1 cellular context compared by ENCODE assay signal in the genomic region with DNA sequence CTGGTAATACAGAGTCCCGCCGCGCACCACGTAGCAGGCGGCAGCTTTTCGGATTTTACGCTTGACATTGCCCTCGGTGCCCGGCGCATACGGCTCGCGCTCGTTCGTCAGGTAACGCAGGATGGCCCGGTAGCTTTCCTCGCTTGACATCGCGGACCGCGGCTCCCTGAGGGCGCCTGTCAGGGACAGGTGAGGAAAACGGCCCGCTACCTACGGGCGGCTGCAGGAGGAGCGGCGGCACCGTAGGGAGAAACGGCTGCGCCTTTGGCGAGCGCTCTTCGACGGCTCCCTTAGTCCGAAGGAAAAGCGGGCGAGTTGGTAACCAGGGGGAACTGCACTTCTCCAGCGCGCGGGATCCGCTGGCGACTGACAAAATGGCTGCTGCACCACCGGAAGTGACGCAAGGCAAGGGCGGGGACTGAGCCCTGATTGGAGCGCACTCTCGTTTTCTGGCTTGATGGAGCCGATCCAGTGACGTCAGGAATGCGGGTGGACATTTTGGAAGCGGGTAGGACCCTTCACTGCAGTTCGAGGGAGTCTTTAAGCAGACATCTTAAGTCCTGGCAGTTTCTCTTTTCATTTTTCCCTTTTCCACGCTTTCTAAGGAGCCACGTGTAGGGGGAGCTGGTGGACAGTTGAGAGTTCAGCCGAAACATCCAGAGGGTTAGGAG.
TF ChIP-seq lines count a peak whose summit lies in the region.

A gene with protein sequence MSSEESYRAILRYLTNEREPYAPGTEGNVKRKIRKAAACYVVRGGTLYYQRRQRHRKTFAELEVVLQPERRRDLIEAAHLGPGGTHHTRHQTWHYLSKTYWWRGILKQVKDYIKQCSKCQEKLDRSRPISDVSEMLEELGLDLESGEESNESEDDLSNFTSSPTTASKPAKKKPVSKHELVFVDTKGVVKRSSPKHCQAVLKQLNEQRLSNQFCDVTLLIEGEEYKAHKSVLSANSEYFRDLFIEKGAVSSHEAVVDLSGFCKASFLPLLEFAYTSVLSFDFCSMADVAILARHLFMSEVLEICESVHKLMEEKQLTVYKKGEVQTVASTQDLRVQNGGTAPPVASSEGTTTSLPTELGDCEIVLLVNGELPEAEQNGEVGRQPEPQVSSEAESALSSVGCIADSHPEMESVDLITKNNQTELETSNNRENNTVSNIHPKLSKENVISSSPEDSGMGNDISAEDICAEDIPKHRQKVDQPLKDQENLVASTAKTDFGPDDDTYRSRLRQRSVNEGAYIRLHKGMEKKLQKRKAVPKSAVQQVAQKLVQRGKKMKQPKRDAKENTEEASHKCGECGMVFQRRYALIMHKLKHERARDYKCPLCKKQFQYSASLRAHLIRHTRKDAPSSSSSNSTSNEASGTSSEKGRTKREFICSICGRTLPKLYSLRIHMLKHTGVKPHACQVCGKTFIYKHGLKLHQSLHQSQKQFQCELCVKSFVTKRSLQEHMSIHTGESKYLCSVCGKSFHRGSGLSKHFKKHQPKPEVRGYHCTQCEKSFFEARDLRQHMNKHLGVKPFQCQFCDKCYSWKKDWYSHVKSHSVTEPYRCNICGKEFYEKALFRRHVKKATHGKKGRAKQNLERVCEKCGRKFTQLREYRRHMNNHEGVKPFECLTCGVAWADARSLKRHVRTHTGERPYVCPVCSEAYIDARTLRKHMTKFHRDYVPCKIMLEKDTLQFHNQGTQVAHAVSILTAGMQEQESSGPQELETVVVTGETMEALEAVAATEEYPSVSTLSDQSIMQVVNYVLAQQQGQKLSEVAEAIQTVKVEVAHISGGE (minus strand): TSS at position 368 of the 671 bp plus-strand sequence. CDS start 218 bp downstream, at position 150.

TF ChIP-seq in HEK293, 187 proteins besides CTCF, POLR2A, EP300 and RAD21 (continued from another document and continues in another):
- TF ChIP-seq ZNF501 (tag by site-specific recombination; IDR thresholded peaks at IDR 0.05) (0 out of 2 replicates have a peak, but pooled peaks have one; percentile 13), KLF1 (tag by site-specific recombination; IDR thresholded peaks at IDR 0.05) (no peak), ZNF610 (tag by site-specific recombination; IDR thresholded peaks at IDR 0.05; ENCODE audit: borderline replicate concordance) (no peak), ZNF266 (tag by site-specific recombination; IDR thresholded peaks at IDR 0.05; ENCODE audit: low read depth) (no peak), ZNF248 (tag by site-specific recombination; IDR thresholded peaks at IDR 0.05) (no peak), ZNF830 (tag by site-specific recombination; IDR thresholded peaks at IDR 0.05; ENCODE audit: low read depth) (no peak), ZNF311 (tag by site-specific recombination; IDR thresholded peaks at IDR 0.05; ENCODE audit: borderline replicate concordance) (no peak), ZNF391 (tag by site-specific recombination; IDR thresholded peaks at IDR 0.05; ENCODE audit: borderline replicate concordance, low read depth) (no peak), GLI2 (tag by site-specific recombination; IDR thresholded peaks at IDR 0.05; ENCODE audit: borderline replicate concordance, low read depth) (no peak), ZNF571 (tag by site-specific recombination; IDR thresholded peaks at IDR 0.05) (no peak), HOXD13 (CRISPR knock-in tag; IDR thresholded peaks at IDR 0.05; ENCODE audit: borderline replicate concordance) (peak; percentile 68; the same call in 1 of the 2 replicates), ZNF791 (tag by site-specific recombination; IDR thresholded peaks at IDR 0.05) (no peak), ZNF585B (tag by site-specific recombination; IDR thresholded peaks at IDR 0.05) (no peak), ZFP37 (tag by site-specific recombination; IDR thresholded peaks at IDR 0.05) (no peak), ZNF155 (tag by site-specific recombination; IDR thresholded peaks at IDR 0.05) (no peak), ZNF707 (tag by site-specific recombination; IDR thresholded peaks at IDR 0.05) (no peak), ZNF175 (tag by site-specific recombination; IDR thresholded peaks at IDR 0.05) (no peak), MEIS1 (CRISPR knock-in tag; IDR thresholded peaks at IDR 0.05; ENCODE audit: borderline replicate concordance) (no peak), ZFHX2 (tag by site-specific recombination; conservative IDR thresholded peaks at IDR 0.05) (no peak), ZNF350 (tag by site-specific recombination; IDR thresholded peaks at IDR 0.05) (no peak), ZNF214 (tag by site-specific recombination; IDR thresholded peaks at IDR 0.05; ENCODE audit: borderline replicate concordance) (no peak), ZNF23 (tag by site-specific recombination; IDR thresholded peaks at IDR 0.05; ENCODE audit: borderline replicate concordance) (no peak), ZNF548 (tag by site-specific recombination; IDR thresholded peaks at IDR 0.05) (no peak), ZNF776 (tag by site-specific recombination; IDR thresholded peaks at IDR 0.05; ENCODE audit: borderline replicate concordance) (no peak), ZNF48 (tag by site-specific recombination; IDR thresholded peaks at IDR 0.05) (no peak), ZNF16 (tag by site-specific recombination; IDR thresholded peaks at IDR 0.05; ENCODE audit: low read depth) (no peak), ZNF274 (IDR thresholded peaks at IDR 0.05; ENCODE audit: low read length) (no peak), ZNF274 (tag by site-specific recombination; IDR thresholded peaks at IDR 0.05; ENCODE audit: borderline replicate concordance) (no peak), ZNF10 (tag by site-specific recombination; IDR thresholded peaks at IDR 0.05) (no peak), ZNF623 (tag by site-specific recombination; IDR thresholded peaks at IDR 0.05) (no peak), PRDM1 (tag by site-specific recombination; IDR thresholded peaks at IDR 0.05) (peak; percentile 96), ZNF510 (tag by site-specific recombination; IDR thresholded peaks at IDR 0.05; ENCODE audit: insufficient replicate concordance) (no peak), ZSCAN30 (tag by site-specific recombination; IDR thresholded peaks at IDR 0.05) (no peak), HOXA7 (CRISPR knock-in tag; IDR thresholded peaks at IDR 0.05; ENCODE audit: borderline replicate concordance) (no peak)
- TF ChIP-seq, protein P1, sequence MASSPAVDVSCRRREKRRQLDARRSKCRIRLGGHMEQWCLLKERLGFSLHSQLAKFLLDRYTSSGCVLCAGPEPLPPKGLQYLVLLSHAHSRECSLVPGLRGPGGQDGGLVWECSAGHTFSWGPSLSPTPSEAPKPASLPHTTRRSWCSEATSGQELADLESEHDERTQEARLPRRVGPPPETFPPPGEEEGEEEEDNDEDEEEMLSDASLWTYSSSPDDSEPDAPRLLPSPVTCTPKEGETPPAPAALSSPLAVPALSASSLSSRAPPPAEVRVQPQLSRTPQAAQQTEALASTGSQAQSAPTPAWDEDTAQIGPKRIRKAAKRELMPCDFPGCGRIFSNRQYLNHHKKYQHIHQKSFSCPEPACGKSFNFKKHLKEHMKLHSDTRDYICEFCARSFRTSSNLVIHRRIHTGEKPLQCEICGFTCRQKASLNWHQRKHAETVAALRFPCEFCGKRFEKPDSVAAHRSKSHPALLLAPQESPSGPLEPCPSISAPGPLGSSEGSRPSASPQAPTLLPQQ (tag by site-specific recombination; IDR thresholded peaks at IDR 0.05): no peak; the same call in 1 of the 2 replicates
- TF ChIP-seq, protein P2, sequence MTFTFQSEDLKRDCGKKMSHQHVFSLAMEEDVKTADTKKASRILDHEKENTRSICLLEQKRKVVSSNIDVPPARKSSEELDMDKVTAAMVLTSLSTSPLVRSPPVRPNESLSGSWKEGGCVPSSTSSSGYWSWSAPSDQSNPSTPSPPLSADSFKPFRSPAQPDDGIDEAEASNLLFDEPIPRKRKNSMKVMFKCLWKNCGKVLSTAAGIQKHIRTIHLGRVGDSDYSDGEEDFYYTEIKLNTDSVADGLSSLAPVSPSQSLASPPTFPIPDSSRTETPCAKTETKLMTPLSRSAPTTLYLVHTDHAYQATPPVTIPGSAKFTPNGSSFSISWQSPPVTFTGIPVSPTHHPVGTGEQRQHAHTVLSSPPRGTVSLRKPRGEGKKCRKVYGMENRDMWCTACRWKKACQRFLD (tag by site-specific recombination; IDR thresholded peaks at IDR 0.05): no peak
- TF ChIP-seq, protein P3, sequence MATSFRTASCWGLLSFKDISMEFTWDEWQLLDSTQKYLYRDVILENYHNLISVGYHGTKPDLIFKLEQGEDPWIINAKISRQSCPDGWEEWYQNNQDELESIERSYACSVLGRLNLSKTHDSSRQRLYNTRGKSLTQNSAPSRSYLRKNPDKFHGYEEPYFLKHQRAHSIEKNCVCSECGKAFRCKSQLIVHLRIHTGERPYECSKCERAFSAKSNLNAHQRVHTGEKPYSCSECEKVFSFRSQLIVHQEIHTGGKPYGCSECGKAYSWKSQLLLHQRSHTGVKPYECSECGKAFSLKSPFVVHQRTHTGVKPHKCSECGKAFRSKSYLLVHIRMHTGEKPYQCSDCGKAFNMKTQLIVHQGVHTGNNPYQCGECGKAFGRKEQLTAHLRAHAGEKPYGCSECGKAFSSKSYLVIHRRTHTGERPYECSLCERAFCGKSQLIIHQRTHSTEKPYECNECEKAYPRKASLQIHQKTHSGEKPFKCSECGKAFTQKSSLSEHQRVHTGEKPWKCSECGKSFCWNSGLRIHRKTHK (tag by site-specific recombination; IDR thresholded peaks at IDR 0.05): no peak
- TF ChIP-seq, protein P4, sequence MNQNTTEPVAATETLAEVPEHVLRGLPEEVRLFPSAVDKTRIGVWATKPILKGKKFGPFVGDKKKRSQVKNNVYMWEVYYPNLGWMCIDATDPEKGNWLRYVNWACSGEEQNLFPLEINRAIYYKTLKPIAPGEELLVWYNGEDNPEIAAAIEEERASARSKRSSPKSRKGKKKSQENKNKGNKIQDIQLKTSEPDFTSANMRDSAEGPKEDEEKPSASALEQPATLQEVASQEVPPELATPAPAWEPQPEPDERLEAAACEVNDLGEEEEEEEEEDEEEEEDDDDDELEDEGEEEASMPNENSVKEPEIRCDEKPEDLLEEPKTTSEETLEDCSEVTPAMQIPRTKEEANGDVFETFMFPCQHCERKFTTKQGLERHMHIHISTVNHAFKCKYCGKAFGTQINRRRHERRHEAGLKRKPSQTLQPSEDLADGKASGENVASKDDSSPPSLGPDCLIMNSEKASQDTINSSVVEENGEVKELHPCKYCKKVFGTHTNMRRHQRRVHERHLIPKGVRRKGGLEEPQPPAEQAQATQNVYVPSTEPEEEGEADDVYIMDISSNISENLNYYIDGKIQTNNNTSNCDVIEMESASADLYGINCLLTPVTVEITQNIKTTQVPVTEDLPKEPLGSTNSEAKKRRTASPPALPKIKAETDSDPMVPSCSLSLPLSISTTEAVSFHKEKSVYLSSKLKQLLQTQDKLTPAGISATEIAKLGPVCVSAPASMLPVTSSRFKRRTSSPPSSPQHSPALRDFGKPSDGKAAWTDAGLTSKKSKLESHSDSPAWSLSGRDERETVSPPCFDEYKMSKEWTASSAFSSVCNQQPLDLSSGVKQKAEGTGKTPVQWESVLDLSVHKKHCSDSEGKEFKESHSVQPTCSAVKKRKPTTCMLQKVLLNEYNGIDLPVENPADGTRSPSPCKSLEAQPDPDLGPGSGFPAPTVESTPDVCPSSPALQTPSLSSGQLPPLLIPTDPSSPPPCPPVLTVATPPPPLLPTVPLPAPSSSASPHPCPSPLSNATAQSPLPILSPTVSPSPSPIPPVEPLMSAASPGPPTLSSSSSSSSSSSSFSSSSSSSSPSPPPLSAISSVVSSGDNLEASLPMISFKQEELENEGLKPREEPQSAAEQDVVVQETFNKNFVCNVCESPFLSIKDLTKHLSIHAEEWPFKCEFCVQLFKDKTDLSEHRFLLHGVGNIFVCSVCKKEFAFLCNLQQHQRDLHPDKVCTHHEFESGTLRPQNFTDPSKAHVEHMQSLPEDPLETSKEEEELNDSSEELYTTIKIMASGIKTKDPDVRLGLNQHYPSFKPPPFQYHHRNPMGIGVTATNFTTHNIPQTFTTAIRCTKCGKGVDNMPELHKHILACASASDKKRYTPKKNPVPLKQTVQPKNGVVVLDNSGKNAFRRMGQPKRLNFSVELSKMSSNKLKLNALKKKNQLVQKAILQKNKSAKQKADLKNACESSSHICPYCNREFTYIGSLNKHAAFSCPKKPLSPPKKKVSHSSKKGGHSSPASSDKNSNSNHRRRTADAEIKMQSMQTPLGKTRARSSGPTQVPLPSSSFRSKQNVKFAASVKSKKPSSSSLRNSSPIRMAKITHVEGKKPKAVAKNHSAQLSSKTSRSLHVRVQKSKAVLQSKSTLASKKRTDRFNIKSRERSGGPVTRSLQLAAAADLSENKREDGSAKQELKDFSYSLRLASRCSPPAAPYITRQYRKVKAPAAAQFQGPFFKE (tag by site-specific recombination; IDR thresholded peaks at IDR 0.05; ENCODE audit: borderline replicate concordance): no peak
- TF ChIP-seq, protein P5, sequence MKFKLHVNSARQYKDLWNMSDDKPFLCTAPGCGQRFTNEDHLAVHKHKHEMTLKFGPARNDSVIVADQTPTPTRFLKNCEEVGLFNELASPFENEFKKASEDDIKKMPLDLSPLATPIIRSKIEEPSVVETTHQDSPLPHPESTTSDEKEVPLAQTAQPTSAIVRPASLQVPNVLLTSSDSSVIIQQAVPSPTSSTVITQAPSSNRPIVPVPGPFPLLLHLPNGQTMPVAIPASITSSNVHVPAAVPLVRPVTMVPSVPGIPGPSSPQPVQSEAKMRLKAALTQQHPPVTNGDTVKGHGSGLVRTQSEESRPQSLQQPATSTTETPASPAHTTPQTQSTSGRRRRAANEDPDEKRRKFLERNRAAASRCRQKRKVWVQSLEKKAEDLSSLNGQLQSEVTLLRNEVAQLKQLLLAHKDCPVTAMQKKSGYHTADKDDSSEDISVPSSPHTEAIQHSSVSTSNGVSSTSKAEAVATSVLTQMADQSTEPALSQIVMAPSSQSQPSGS (tag by site-specific recombination; IDR thresholded peaks at IDR 0.05; ENCODE audit: low read depth): peak; percentile 97
- TF ChIP-seq, protein P6, sequence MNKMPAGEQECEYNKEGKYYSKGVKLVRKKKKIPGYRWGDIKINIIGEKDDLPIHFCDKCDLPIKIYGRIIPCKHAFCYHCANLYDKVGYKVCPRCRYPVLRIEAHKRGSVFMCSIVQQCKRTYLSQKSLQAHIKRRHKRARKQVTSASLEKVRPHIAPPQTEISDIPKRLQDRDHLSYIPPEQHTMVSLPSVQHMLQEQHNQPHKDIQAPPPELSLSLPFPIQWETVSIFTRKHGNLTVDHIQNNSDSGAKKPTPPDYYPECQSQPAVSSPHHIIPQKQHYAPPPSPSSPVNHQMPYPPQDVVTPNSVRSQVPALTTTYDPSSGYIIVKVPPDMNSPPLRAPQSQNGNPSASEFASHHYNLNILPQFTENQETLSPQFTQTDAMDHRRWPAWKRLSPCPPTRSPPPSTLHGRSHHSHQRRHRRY (tag by site-specific recombination; IDR thresholded peaks at IDR 0.05): no peak
- TF ChIP-seq, protein P7, sequence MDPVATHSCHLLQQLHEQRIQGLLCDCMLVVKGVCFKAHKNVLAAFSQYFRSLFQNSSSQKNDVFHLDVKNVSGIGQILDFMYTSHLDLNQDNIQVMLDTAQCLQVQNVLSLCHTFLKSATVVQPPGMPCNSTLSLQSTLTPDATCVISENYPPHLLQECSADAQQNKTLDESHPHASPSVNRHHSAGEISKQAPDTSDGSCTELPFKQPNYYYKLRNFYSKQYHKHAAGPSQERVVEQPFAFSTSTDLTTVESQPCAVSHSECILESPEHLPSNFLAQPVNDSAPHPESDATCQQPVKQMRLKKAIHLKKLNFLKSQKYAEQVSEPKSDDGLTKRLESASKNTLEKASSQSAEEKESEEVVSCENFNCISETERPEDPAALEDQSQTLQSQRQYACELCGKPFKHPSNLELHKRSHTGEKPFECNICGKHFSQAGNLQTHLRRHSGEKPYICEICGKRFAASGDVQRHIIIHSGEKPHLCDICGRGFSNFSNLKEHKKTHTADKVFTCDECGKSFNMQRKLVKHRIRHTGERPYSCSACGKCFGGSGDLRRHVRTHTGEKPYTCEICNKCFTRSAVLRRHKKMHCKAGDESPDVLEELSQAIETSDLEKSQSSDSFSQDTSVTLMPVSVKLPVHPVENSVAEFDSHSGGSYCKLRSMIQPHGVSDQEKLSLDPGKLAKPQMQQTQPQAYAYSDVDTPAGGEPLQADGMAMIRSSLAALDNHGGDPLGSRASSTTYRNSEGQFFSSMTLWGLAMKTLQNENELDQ (tag by site-specific recombination; IDR thresholded peaks at IDR 0.05; ENCODE audit: low read depth): no peak
